17 cellular contexts compared by ENCODE assay signal in the genomic region with DNA sequence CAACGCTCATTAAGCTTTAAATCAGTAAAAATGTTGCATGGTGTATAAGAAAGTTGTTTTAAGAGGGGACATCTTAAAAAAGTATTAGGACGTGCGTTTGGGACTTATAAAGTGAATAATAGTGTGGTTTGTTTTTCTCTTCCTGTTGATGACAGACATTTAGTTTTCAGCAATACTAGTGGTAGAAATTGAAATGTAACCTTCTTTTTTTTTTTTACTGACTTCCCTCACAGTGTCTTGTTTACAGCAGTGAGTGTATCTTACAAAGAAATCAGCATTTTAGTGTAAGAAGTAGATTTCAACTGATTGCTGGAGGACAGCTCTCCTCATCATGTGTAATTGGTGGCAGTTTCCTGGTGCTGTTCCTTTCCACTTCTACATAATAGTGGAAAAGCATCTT. TPM values are rescaled to one million over a fixed set of nuclear protein-coding genes. Genes with fewer than 3 reads are reported as not detected.
A peak's percentile ranks its signal among the peaks of the same experiment; 100 is the strongest.
DNase-seq lines count a peak whose midpoint lies in the region; ATAC-seq and TF ChIP-seq lines count a peak whose summit lies in the region.
"Had no signal": no experiment of that assay in that cellular context is flagged by ENCODE, and none has a peak within 500 bp of the region (broad histone marks: within the 10 kb centered on the region; RNA-seq: fewer than 3 reads in every experiment).

No MANE protein-coding gene starts in this region.

- H3K9me3 Mint-ChIP-seq in activated CD4-positive, alpha-beta T cell treated with anti-CD3 and anti-CD28 coated beads, Interleukin-2, amount 10 ng/mL, durations not matched to agents 24 days and 14 days, result no peaks in the 10 kb centered on the region
- H3K9me3 Mint-ChIP-seq in CD4-positive, alpha-beta T cell, result no peaks in the 10 kb centered on the region
- H3K9me3 Mint-ChIP-seq in activated CD4-positive, alpha-beta memory T cell treated with anti-CD3 and anti-CD28 coated beads, Interleukin-2, amount 10 ng/mL, durations not matched to agents 7 days and 5 days, result no peaks in the 10 kb centered on the region
- no peaks in the 10 kb centered on the region for H3K9me3 Mint-ChIP-seq in immature natural killer cell
- H3K9me3 Mint-ChIP-seq: nephron had no signal

- peak overlapping the region; percentile 51 for H3K4me3 Mint-ChIP-seq in activated CD4-positive, alpha-beta T cell treated with anti-CD3 and anti-CD28 coated beads, Interleukin-2, amount 10 ng/mL, durations not matched to agents 24 days and 14 days
- peak overlapping the region; percentile 56 for H3K4me3 Mint-ChIP-seq in CD4-positive, alpha-beta T cell
- peak overlapping the region; percentile 56 for H3K4me3 Mint-ChIP-seq in activated CD4-positive, alpha-beta memory T cell treated with anti-CD3 and anti-CD28 coated beads, Interleukin-2, amount 10 ng/mL, durations not matched to agents 7 days and 5 days
- peak overlapping the region in 1 of 5 donors; percentile 43 for H3K4me3 Mint-ChIP-seq in immature natural killer cell
- H3K4me3 Mint-ChIP-seq: nephron had no signal

- H3K27ac Mint-ChIP-seq in activated CD4-positive, alpha-beta T cell treated with anti-CD3 and anti-CD28 coated beads, Interleukin-2, amount 10 ng/mL, durations not matched to agents 24 days and 14 days, result peak overlapping the region; percentile 75
- peak overlapping the region; percentile 92 for H3K27ac Mint-ChIP-seq in CD4-positive, alpha-beta T cell
- peak overlapping the region; percentile 95 for H3K27ac Mint-ChIP-seq in activated CD4-positive, alpha-beta memory T cell treated with anti-CD3 and anti-CD28 coated beads, Interleukin-2, amount 10 ng/mL, durations not matched to agents 7 days and 5 days
- H3K27ac Mint-ChIP-seq in immature natural killer cell, result peak overlapping the region; percentile 41 to 79 (median 60)
- H3K27ac Mint-ChIP-seq: nephron had no signal

- H3K27me3 ChIP-seq in CD4-positive, alpha-beta T cell (ENCODE audit: control insufficient read depth, insufficient read depth, low read length), result no peaks in the 10 kb centered on the region
- H3K27me3 ChIP-seq: tibial artery had no signal

- intact Hi-C loops in activated CD4-positive, alpha-beta T cell treated with anti-CD3 and anti-CD28 coated beads, Interleukin-2, amount 10 ng/mL, durations not matched to agents 24 days and 14 days (cut with micrococcal nuclease), result no loop called here
- intact Hi-C loops in CD4-positive, alpha-beta T cell (cut with DNase I, micrococcal nuclease), result loop anchor here in 1 of 2 experiments (5.0 kb wide), 1 partner anchor 34 kb away; no protein-coding TSS in a partner anchor

- H3K4me1 Mint-ChIP-seq in activated CD4-positive, alpha-beta T cell treated with anti-CD3 and anti-CD28 coated beads, Interleukin-2, amount 10 ng/mL, durations not matched to agents 24 days and 14 days, result peaks cover 39% of the 10 kb centered on the region
- peaks cover 68% of the 10 kb centered on the region for H3K4me1 Mint-ChIP-seq in CD4-positive, alpha-beta T cell (ENCODE audit: low read depth)
- peaks cover 57% of the 10 kb centered on the region for H3K4me1 Mint-ChIP-seq in activated CD4-positive, alpha-beta memory T cell treated with anti-CD3 and anti-CD28 coated beads, Interleukin-2, amount 10 ng/mL, durations not matched to agents 7 days and 5 days
- H3K4me1 Mint-ChIP-seq in immature natural killer cell, result peaks cover 11 to 39% of the 10 kb centered on the region in 2 donors
- H3K4me1 Mint-ChIP-seq: nephron had no signal

- no peak for DNase-seq in activated CD4-positive, alpha-beta T cell treated with anti-CD3 and anti-CD28 coated beads, Interleukin-2, amount 10 ng/mL, durations not matched to agents 24 days and 14 days
- no peak for DNase-seq in activated CD4-positive, alpha-beta T cell treated with anti-CD3 and anti-CD28 coated beads for 48 hours
- no peak for DNase-seq in CD4-positive, alpha-beta T cell
- no peak for DNase-seq in activated CD4-positive, alpha-beta memory T cell treated with anti-CD3 and anti-CD28 coated beads, Interleukin-2, amount 10 ng/mL, durations not matched to agents 7 days and 5 days
- no peak for DNase-seq in immature natural killer cell
- no peak for DNase-seq in cerebellar nuclear complex (lab: John Stamatoyannopoulos, UW)
- DNase-seq: activated T-cell treated with anti-CD3 and anti-CD28 coated beads, Interleukin-2, amount 50 U/mL, for 1 hour; Karpas-422; midbrain; NCI-H1417 treated with DMSO at 0.1 percent for 48 hours; NCI-H446 treated with DMSO at 0.1 percent for 48 hours; tibial artery had no signal

- H3K9me3 ChIP-seq in CD4-positive, alpha-beta T cell (ENCODE audit: control insufficient read depth, low read length), result no peaks in the 10 kb centered on the region
- H3K9me3 ChIP-seq: tibial artery had no signal

- ATAC-seq in CD4-positive, alpha-beta T cell (ENCODE audit: poor library complexity), result peak; percentile 73
- no peak for ATAC-seq in GM21381 (IDR thresholded peaks at IDR 0.05; ENCODE audit: unreplicated experiment)
- no peak for ATAC-seq in HG03097 (IDR thresholded peaks at IDR 0.05; ENCODE audit: low FRiP score, unreplicated experiment)

- peak overlapping the region; percentile 36 for H3K27ac ChIP-seq in CD4-positive, alpha-beta T cell (ENCODE audit: low read depth, low read length)
- H3K27ac ChIP-seq: HL-60, SK-N-MC, tibial artery had no signal

- H3K36me3 Mint-ChIP-seq in activated CD4-positive, alpha-beta T cell treated with anti-CD3 and anti-CD28 coated beads, Interleukin-2, amount 10 ng/mL, durations not matched to agents 24 days and 14 days (ENCODE audit: low read depth), result peaks cover 70% of the 10 kb centered on the region
- H3K36me3 Mint-ChIP-seq in CD4-positive, alpha-beta T cell (ENCODE audit: low read depth), result peaks cover 98% of the 10 kb centered on the region
- peaks cover 85% of the 10 kb centered on the region for H3K36me3 Mint-ChIP-seq in activated CD4-positive, alpha-beta memory T cell treated with anti-CD3 and anti-CD28 coated beads, Interleukin-2, amount 10 ng/mL, durations not matched to agents 7 days and 5 days (ENCODE audit: low read depth)
- H3K36me3 Mint-ChIP-seq in immature natural killer cell, result peaks cover 20 to 64% (median 38%) of the 10 kb centered on the region in 3 donors

- no peak for TF ChIP-seq CTCF in CD4-positive, alpha-beta T cell (IDR thresholded peaks at IDR 0.05)

- POLR2A ChIA-PET in CD4-positive, alpha-beta T cell (lab: Charles Lee), result interaction anchor here (0.7 to 1.9 kb wide), 9 partner anchors 13 to 507 kb away, joined by 3 to 8 read pairs (median 4); partner anchors contain the start of gene SNX20
- POLR2A ChIA-PET in activated CD4-positive, alpha-beta memory T cell treated with anti-CD3 and anti-CD28 coated beads, Interleukin-2, amount 10 ng/mL, durations not matched to agents 7 days and 5 days (lab: Charles Lee), result interaction anchor here (0.9 to 4.2 kb wide), 5 partner anchors 16 to 114 kb away, joined by 4 to 21 read pairs (median 5); partner anchors contain the start of gene CYLD

- CTCF ChIA-PET in CD4-positive, alpha-beta T cell (lab: Charles Lee), result interaction anchor here (0.7 to 3.6 kb wide), 9 partner anchors 10 to 110 kb away, joined by 3 to 15 read pairs (median 3); no protein-coding TSS in a partner anchor
- CTCF ChIA-PET in activated CD4-positive, alpha-beta memory T cell treated with anti-CD3 and anti-CD28 coated beads, Interleukin-2, amount 10 ng/mL, durations not matched to agents 7 days and 5 days (lab: Charles Lee), result interaction anchor here (1.2 to 2.6 kb wide), 6 partner anchors 24 to 115 kb away, joined by 3 to 15 read pairs (median 9); no protein-coding TSS in a partner anchor

- no peaks in the 10 kb centered on the region for H3K27me3 Mint-ChIP-seq in activated CD4-positive, alpha-beta T cell treated with anti-CD3 and anti-CD28 coated beads, Interleukin-2, amount 10 ng/mL, durations not matched to agents 24 days and 14 days
- no peaks in the 10 kb centered on the region for H3K27me3 Mint-ChIP-seq in CD4-positive, alpha-beta T cell
- H3K27me3 Mint-ChIP-seq in activated CD4-positive, alpha-beta memory T cell treated with anti-CD3 and anti-CD28 coated beads, Interleukin-2, amount 10 ng/mL, durations not matched to agents 7 days and 5 days, result no peaks in the 10 kb centered on the region
- H3K27me3 Mint-ChIP-seq in immature natural killer cell (ENCODE audit: low read depth in 3 of 3), result no peaks in the 10 kb centered on the region

RNA-seq across cellular contexts. Expression of gene CYLD, which starts 39.6 kb away (rescaled TPM):
- total RNA-seq in activated CD4-positive, alpha-beta T cell treated with anti-CD3 and anti-CD28 coated beads, Interleukin-2, amount 10 ng/mL, durations not matched to agents 24 days and 14 days, result 178 TPM in 2 replicates
- total RNA-seq in CD4-positive, alpha-beta T cell, result 100 to 1,000 TPM; 360 to 373 TPM
- 100 to 1,000 TPM; 235 to 254 TPM for total RNA-seq in activated CD4-positive, alpha-beta memory T cell treated with anti-CD3 and anti-CD28 coated beads, Interleukin-2, amount 10 ng/mL, durations not matched to agents 7 days and 5 days
- 100 to 1,000 TPM in 1 of 3 donors, 10 to 100 TPM in 2; 65.7 to 102 (median 66.1) TPM for polyA plus RNA-seq in immature natural killer cell
